In the genomic region with DNA sequence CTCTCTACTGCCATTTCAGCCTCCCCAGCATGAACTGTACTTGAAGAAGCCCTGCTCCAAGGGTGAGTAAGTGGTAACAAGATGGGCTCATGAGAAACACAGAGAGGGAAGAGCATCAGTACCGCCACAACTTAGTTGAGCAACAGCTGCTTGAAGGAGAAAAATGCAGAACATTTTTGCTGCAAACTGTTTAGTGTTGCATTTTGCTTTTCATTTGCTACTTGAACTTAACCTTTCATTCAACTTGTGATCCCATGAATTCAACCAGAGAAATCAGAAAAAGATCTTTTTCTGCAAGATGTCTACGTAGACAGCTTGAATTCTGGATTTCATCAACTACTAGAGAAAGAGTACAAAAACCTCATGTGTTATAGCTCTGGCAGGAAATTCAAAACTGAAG, we compare ENCODE assay signal across 2 cellular contexts.
TF ChIP-seq lines count a peak whose summit lies in the region.

No MANE protein-coding gene starts in this region.

TF ChIP-seq in liver, 16 proteins besides CTCF, POLR2A, EP300 and RAD21:
- no peak for TF ChIP-seq FOXA1 (IDR thresholded peaks at IDR 0.05)
- peak; percentile 49 for TF ChIP-seq NR2F2 (IDR thresholded peaks at IDR 0.05)

TF ChIP-seq in HepG2, 621 proteins besides CTCF, POLR2A, EP300 and RAD21:
- TF ChIP-seq PHF20 (CRISPR knock-in tag; IDR thresholded peaks at IDR 0.05), result no peak
- TF ChIP-seq ZKSCAN8 (CRISPR knock-in tag; IDR thresholded peaks at IDR 0.05; ENCODE audit: borderline replicate concordance), result no peak
- no peak for TF ChIP-seq ZNF460 (CRISPR knock-in tag; IDR thresholded peaks at IDR 0.05; ENCODE audit: borderline replicate concordance)
- no peak for TF ChIP-seq ZNF576 (CRISPR knock-in tag; IDR thresholded peaks at IDR 0.05)
- TF ChIP-seq MLLT10 (CRISPR knock-in tag; IDR thresholded peaks at IDR 0.05), result no peak
- TF ChIP-seq SALL2 (CRISPR knock-in tag; IDR thresholded peaks at IDR 0.05), result no peak
- TF ChIP-seq ZSCAN29 (CRISPR knock-in tag; conservative IDR thresholded peaks at IDR 0.05), result no peak
- TF ChIP-seq ZNF644 (CRISPR knock-in tag; IDR thresholded peaks at IDR 0.05; ENCODE audit: low read depth), result no peak
- no peak for TF ChIP-seq ZNF768 (CRISPR knock-in tag; IDR thresholded peaks at IDR 0.05)
- no peak for TF ChIP-seq ARNTL (CRISPR knock-in tag; IDR thresholded peaks at IDR 0.05)
- no peak for TF ChIP-seq ZNF782 (CRISPR knock-in tag; IDR thresholded peaks at IDR 0.05; ENCODE audit: borderline replicate concordance)
TF ChIP-seq in HepG2: peak in this region for 0.
